In the genomic region with DNA sequence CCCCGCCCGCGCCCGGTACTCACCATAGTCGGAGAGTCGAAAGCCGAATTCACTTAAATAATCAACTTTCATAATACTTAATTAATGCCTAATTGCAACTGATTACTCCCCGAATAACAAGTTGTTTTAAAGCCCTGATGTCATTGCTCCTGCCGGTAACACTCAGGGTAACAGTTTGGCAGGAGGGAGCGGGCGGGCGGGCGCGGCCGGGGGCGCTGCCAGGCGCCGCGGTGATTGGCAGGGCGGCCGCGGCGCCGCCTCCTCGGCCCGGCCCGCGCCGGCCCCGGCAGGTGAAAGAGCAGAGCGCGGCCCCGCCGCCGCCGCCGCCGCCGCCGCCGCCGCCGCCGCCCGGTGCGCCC, we compare ENCODE assay signal across 8 cellular contexts.
DNase-seq lines count a peak whose midpoint lies in the region; ATAC-seq and TF ChIP-seq lines count a peak whose summit lies in the region.

No MANE protein-coding gene starts in this region.

- no peaks in the 10 kb centered on the region for H3K9me3 Mint-ChIP-seq in CD4-positive, alpha-beta memory T cell
- no peaks in the 10 kb centered on the region for H3K9me3 Mint-ChIP-seq in neural crest cell

- peak overlapping the region in 1 of 2 donors; percentile 60 for H3K4me3 ChIP-seq in CD4-positive, alpha-beta memory T cell (ENCODE audit: low read length in 2 of 2)
- H3K4me3 ChIP-seq in epithelial cell of esophagus (ENCODE audit: low read length) (peak overlapping the region; percentile 53), uterus (peak overlapping the region; percentile 48 to 77)

- H3K27me3 ChIP-seq in CD4-positive, alpha-beta memory T cell (ENCODE audit: insufficient read depth, low read length), result no peaks in the 10 kb centered on the region
- no peaks in the 10 kb centered on the region for H3K27me3 ChIP-seq in uterus

- H3K27ac ChIP-seq in CD4-positive, alpha-beta memory T cell (ENCODE audit: low read depth, low read length), result peak overlapping the region; percentile 87
- peak overlapping the region; percentile 72 to 80 for H3K27ac ChIP-seq in uterus

- no peak for TF ChIP-seq CTCF in epithelial cell of esophagus (IDR thresholded peaks at IDR 0.05; ENCODE audit: insufficient read depth, low read depth, low read length, missing control alignments)
- TF ChIP-seq CTCF in neural crest cell (conservative IDR thresholded peaks at IDR 0.05), result no peak
- no peak for TF ChIP-seq CTCF in uterus (IDR thresholded peaks at IDR 0.05)

- H3K4me1 Mint-ChIP-seq in CD4-positive, alpha-beta memory T cell, result peaks cover 12 to 33% (median 19%) of the 10 kb centered on the region in 4 donors
- peaks cover 20% of the 10 kb centered on the region for H3K4me1 Mint-ChIP-seq in neural crest cell

- no peaks in the 10 kb centered on the region for H3K9me3 ChIP-seq in CD4-positive, alpha-beta memory T cell (ENCODE audit: control insufficient read depth in 1 of 2, low read length in 2 of 2)
- no peaks in the 10 kb centered on the region for H3K9me3 ChIP-seq in uterus

- H3K27me3 Mint-ChIP-seq in CD4-positive, alpha-beta memory T cell, result peaks cover 0 to 1% of the 10 kb centered on the region in 2 donors
- H3K27me3 Mint-ChIP-seq in neural crest cell (ENCODE audit: low read depth), result peaks cover 69% of the 10 kb centered on the region

- ATAC-seq in GM19467 (IDR thresholded peaks at IDR 0.05; ENCODE audit: unreplicated experiment), result peak; percentile 37

- H3K36me3 ChIP-seq in CD4-positive, alpha-beta memory T cell (ENCODE audit: insufficient read depth, low read length), result no peaks in the 10 kb centered on the region
- H3K36me3 ChIP-seq in uterus, result no peaks in the 10 kb centered on the region

- DNase-seq in CD4-positive, alpha-beta memory T cell, result peak in 1 of 5 donors; percentile 80
- peak; percentile 44 for DNase-seq in KBM-7
- DNase-seq in activated CD4-positive, alpha-beta T cell treated with anti-CD3 and anti-CD28 coated beads, Interleukin-2, amount 50 U/mL, for 24 hours (ENCODE audit: low read depth in 1 of 2, low spot score in 1 of 2), result peak; percentile 31 to 34
- peak; percentile 75 for DNase-seq in epithelial cell of esophagus (ENCODE audit: low read depth)
- DNase-seq in neural crest cell (ENCODE audit: low read depth, low spot score), result no peak
- no peak for DNase-seq in uterus
- DNase-seq in A172 (ENCODE audit: low spot score), result no peak

- TF ChIP-seq POLR2A in uterus (IDR thresholded peaks at IDR 0.05), result no peak

- H3K4me3 Mint-ChIP-seq in CD4-positive, alpha-beta memory T cell, result peak overlapping the region; percentile 82 to 94 (median 89)
- H3K4me3 Mint-ChIP-seq in neural crest cell, result peak overlapping the region; percentile 77

- POLR2A ChIA-PET in CD4-positive, alpha-beta memory T cell (lab: Charles Lee; ENCODE audit: partially characterized antibody), result no interaction called here

- peaks cover 21% of the 10 kb centered on the region for H3K4me1 ChIP-seq in CD4-positive, alpha-beta memory T cell (ENCODE audit: insufficient read depth, low read length)
- H3K4me1 ChIP-seq in uterus, result peaks cover 0 to 9% of the 10 kb centered on the region in 2 donors

- intact Hi-C loops in CD4-positive, alpha-beta memory T cell (cut with micrococcal nuclease), result loop anchor here (10.0 kb wide), 1 partner anchor 221 kb away; no protein-coding TSS in a partner anchor
- intact Hi-C loops in uterus (cut with DNase I; ENCODE audit: low total_unique reads), result no loop called here

- CTCF ChIA-PET in CD4-positive, alpha-beta memory T cell (lab: Charles Lee; ENCODE audit: partially characterized antibody), result no interaction called here

- H3K36me3 Mint-ChIP-seq in CD4-positive, alpha-beta memory T cell, result peaks cover 0 to 12% of the 10 kb centered on the region in 2 donors
- H3K36me3 Mint-ChIP-seq in neural crest cell (ENCODE audit: low read depth), result no peaks in the 10 kb centered on the region

- peak overlapping the region; percentile 91 to 96 (median 94) for H3K27ac Mint-ChIP-seq in CD4-positive, alpha-beta memory T cell
- H3K27ac Mint-ChIP-seq in neural crest cell (ENCODE audit: unreplicated experiment), result no peak overlapping the region

- in situ Hi-C loops in KBM-7 (cut with MboI; ENCODE audit: low pct_unique_long_range_greater_than_20kb, low sequenced_read_pairs), result no loop called here

Comparison
In these comparisons a context has a peak if more than half of its experiments do, and no peak if none do; other contexts are left out.
1. DNase-seq: peak in KBM-7 (single experiment), activated CD4-positive, alpha-beta T cell treated with anti-CD3 and anti-CD28 coated beads, Interleukin-2, amount 50 U/mL, for 24 hours (2 of 2) and epithelial cell of esophagus (single experiment); none in neural crest cell (single experiment), uterus (0 of 2) and A172 (single experiment).